ENCODE assay signal across 2 cellular contexts in genomic region chr6:158661156-158661555, GRCh38.
TF ChIP-seq lines count a peak whose summit lies in the region.

No MANE protein-coding gene starts in this region.

TF ChIP-seq in GM23338, 12 proteins besides CTCF, POLR2A, EP300 and RAD21:
- TF ChIP-seq EZH2 (IDR thresholded peaks at IDR 0.05; ENCODE audit: low read depth, unreplicated experiment) (no peak), EZH2phosphoT487 (IDR thresholded peaks at IDR 0.05; ENCODE audit: unreplicated experiment) (no peak), JUNB (IDR thresholded peaks at IDR 0.05; ENCODE audit: unreplicated experiment) (no peak), POLR2AphosphoS5 (IDR thresholded peaks at IDR 0.05; ENCODE audit: low read depth) (no peak), ZNF114 (CRISPR knock-in tag; IDR thresholded peaks at IDR 0.05) (no peak), NANOG (IDR thresholded peaks at IDR 0.05; ENCODE audit: borderline replicate concordance) (no peak), ETS1 (IDR thresholded peaks at IDR 0.05) (no peak), ZNF331 (CRISPR knock-in tag; IDR thresholded peaks at IDR 0.05; ENCODE audit: low read depth) (no peak), REST (IDR thresholded peaks at IDR 0.05; ENCODE audit: unreplicated experiment) (no peak), ZNF462 (CRISPR knock-in tag; IDR thresholded peaks at IDR 0.05) (no peak), CREB1 (CRISPR knock-in tag; IDR thresholded peaks at IDR 0.05; ENCODE audit: low read depth) (no peak), STAT1 (IDR thresholded peaks at IDR 0.05; ENCODE audit: unreplicated experiment) (no peak)

TF ChIP-seq in K562, 482 proteins besides CTCF, POLR2A, EP300 and RAD21:
- TF ChIP-seq MTF1 (CRISPR knock-in tag; IDR thresholded peaks at IDR 0.05; ENCODE audit: borderline replicate concordance): no peak
- no peak for TF ChIP-seq ATF6 (CRISPR knock-in tag; IDR thresholded peaks at IDR 0.05)
- TF ChIP-seq ZNF764 (CRISPR knock-in tag; IDR thresholded peaks at IDR 0.05; ENCODE audit: low read depth): no peak
- TF ChIP-seq ZNF436 (CRISPR knock-in tag; IDR thresholded peaks at IDR 0.05): no peak
- TF ChIP-seq ZNF785 (CRISPR knock-in tag; IDR thresholded peaks at IDR 0.05): no peak
- TF ChIP-seq CUX1 (CRISPR knock-in tag; IDR thresholded peaks at IDR 0.05): no peak
- no peak for TF ChIP-seq NRF1 (conservative IDR thresholded peaks at IDR 0.05 in 1 of 2, IDR thresholded peaks at IDR 0.05 in 1 of 2)
- TF ChIP-seq EP400 (IDR thresholded peaks at IDR 0.05): no peak
- TF ChIP-seq SMARCA5 (IDR thresholded peaks at IDR 0.05): no peak
- no peak for TF ChIP-seq ZNF551 (CRISPR knock-in tag; IDR thresholded peaks at IDR 0.05)
- no peak for TF ChIP-seq ATF4 (CRISPR knock-in tag; IDR thresholded peaks at IDR 0.05)
- no peak for TF ChIP-seq MED1 (CRISPR knock-in tag; IDR thresholded peaks at IDR 0.05; ENCODE audit: borderline replicate concordance)
- TF ChIP-seq ZNF584 (CRISPR knock-in tag; IDR thresholded peaks at IDR 0.05; ENCODE audit: low read depth): no peak
- no peak for TF ChIP-seq PTTG1 (tag; IDR thresholded peaks at IDR 0.05; ENCODE audit: low read depth)
